20 cellular contexts compared by ENCODE assay signal in genomic region chr10:62234284-62234605, GRCh38. TPM values are rescaled to one million over a fixed set of nuclear protein-coding genes. Genes with fewer than 3 reads are reported as not detected.
DNase-seq lines count a peak whose midpoint lies in the region; FAIRE-seq and TF ChIP-seq lines count a peak whose summit lies in the region.
"Had no signal": no experiment of that assay in that cellular context is flagged by ENCODE, and none has a peak within 500 bp of the region (broad histone marks: within the 10 kb centered on the region; RNA-seq: fewer than 3 reads in every experiment).

No MANE protein-coding gene starts in this region.

- no peaks in the 10 kb centered on the region for H3K27me3 Mint-ChIP-seq in activated CD4-positive, alpha-beta T cell treated with anti-CD3 and anti-CD28 coated beads, Interleukin-2, amount 10 ng/mL, durations not matched to agents 24 days and 14 days
- H3K27me3 Mint-ChIP-seq in astrocyte (ENCODE audit: low read depth, unreplicated experiment) = no peaks in the 10 kb centered on the region
- H3K27me3 Mint-ChIP-seq: naive B cell; stimulated activated naive B cell treated with anti-CD40 and anti-IgM and Interleukin-4, amounts not matched to agents 10 μg/mL and 1 μg/mL and 100 μg/mL, for 72 hours; type B pancreatic cell had no signal

- intact Hi-C loops in activated CD4-positive, alpha-beta T cell treated with anti-CD3 and anti-CD28 coated beads, Interleukin-2, amount 10 ng/mL, durations not matched to agents 24 days and 14 days (cut with micrococcal nuclease) = no loop called here

- H3K36me3 ChIP-seq in KOPT-K1 (ENCODE audit: insufficient read depth, low read length) (no peaks in the 10 kb centered on the region), astrocyte (ENCODE audit: insufficient read depth, low read length) (no peaks in the 10 kb centered on the region), osteoblast (ENCODE audit: insufficient read depth, low read length) (no peaks in the 10 kb centered on the region)
- H3K36me3 ChIP-seq: spleen had no signal

- peaks cover 19% of the 10 kb centered on the region for H3K4me1 Mint-ChIP-seq in activated CD4-positive, alpha-beta T cell treated with anti-CD3 and anti-CD28 coated beads, Interleukin-2, amount 10 ng/mL, durations not matched to agents 24 days and 14 days
- peaks cover 28% of the 10 kb centered on the region for H3K4me1 Mint-ChIP-seq in astrocyte (ENCODE audit: low read depth, unreplicated experiment)

- in situ Hi-C loops in ACHN (cut with HindIII; ENCODE audit: low pct_ligation_motif_present, low pct_unique_long_range_greater_than_20kb, low sequenced_read_pairs) = no loop called here

- H4K20me1 ChIP-seq in astrocyte (ENCODE audit: insufficient read depth, low read length) (no peaks in the 10 kb centered on the region), osteoblast (ENCODE audit: insufficient read depth, low read length) (no peaks in the 10 kb centered on the region)

- H3K9ac ChIP-seq in astrocyte (ENCODE audit: low read length) = no peak overlapping the region

- no peak for TF ChIP-seq CTCF in astrocyte (IDR thresholded peaks at IDR 0.05; ENCODE audit: insufficient read depth, low read depth, low read length)
- no peak for TF ChIP-seq CTCF in osteoblast (IDR thresholded peaks at IDR 0.05; ENCODE audit: extremely low read depth, low read depth, low read length)

- no peaks in the 10 kb centered on the region for H3K9me3 ChIP-seq in KOPT-K1 (ENCODE audit: insufficient read depth, low read length, poor library complexity, severe bottlenecking)
- no peaks in the 10 kb centered on the region for H3K9me3 ChIP-seq in astrocyte (ENCODE audit: insufficient read depth, low read depth, low read length)
- no peaks in the 10 kb centered on the region for H3K9me3 ChIP-seq in osteoblast (ENCODE audit: low read depth, low read length)
- H3K9me3 ChIP-seq: spleen had no signal

- H3K27me3 ChIP-seq in astrocyte (ENCODE audit: insufficient read depth, low read length) (no peaks in the 10 kb centered on the region), osteoblast (ENCODE audit: insufficient read depth, low read length) (no peaks in the 10 kb centered on the region)
- H3K27me3 ChIP-seq: spleen had no signal

- peaks cover 3% of the 10 kb centered on the region for H3K9me3 Mint-ChIP-seq in activated CD4-positive, alpha-beta T cell treated with anti-CD3 and anti-CD28 coated beads, Interleukin-2, amount 10 ng/mL, durations not matched to agents 24 days and 14 days
- H3K9me3 Mint-ChIP-seq in astrocyte (ENCODE audit: unreplicated experiment) = no peaks in the 10 kb centered on the region
- H3K9me3 Mint-ChIP-seq: naive B cell; stimulated activated naive B cell treated with anti-CD40 and anti-IgM and Interleukin-4, amounts not matched to agents 10 μg/mL and 1 μg/mL and 100 μg/mL, for 72 hours; type B pancreatic cell had no signal

- no peak for FAIRE-seq in astrocyte (lab: Jason Lieb, UNC)

- H3K4me3 Mint-ChIP-seq in activated CD4-positive, alpha-beta T cell treated with anti-CD3 and anti-CD28 coated beads, Interleukin-2, amount 10 ng/mL, durations not matched to agents 24 days and 14 days = peak overlapping the region; percentile 26
- H3K4me3 Mint-ChIP-seq in astrocyte (ENCODE audit: unreplicated experiment) = no peak overlapping the region
- H3K4me3 Mint-ChIP-seq: stimulated activated naive B cell treated with anti-CD40 and anti-IgM and Interleukin-4, amounts not matched to agents 10 μg/mL and 1 μg/mL and 100 μg/mL, for 72 hours; type B pancreatic cell had no signal

- peaks cover 10% of the 10 kb centered on the region for H3K36me3 Mint-ChIP-seq in activated CD4-positive, alpha-beta T cell treated with anti-CD3 and anti-CD28 coated beads, Interleukin-2, amount 10 ng/mL, durations not matched to agents 24 days and 14 days (ENCODE audit: low read depth)
- H3K36me3 Mint-ChIP-seq in astrocyte (ENCODE audit: low read depth, unreplicated experiment) = no peaks in the 10 kb centered on the region
- H3K36me3 Mint-ChIP-seq: naive B cell had no signal

- H3K27ac Mint-ChIP-seq in activated CD4-positive, alpha-beta T cell treated with anti-CD3 and anti-CD28 coated beads, Interleukin-2, amount 10 ng/mL, durations not matched to agents 24 days and 14 days = peak overlapping the region; percentile 74
- peak overlapping the region; percentile 59 for H3K27ac Mint-ChIP-seq in astrocyte (ENCODE audit: unreplicated experiment)
- H3K27ac Mint-ChIP-seq: stimulated activated naive B cell treated with anti-CD40 and anti-IgM and Interleukin-4, amounts not matched to agents 10 μg/mL and 1 μg/mL and 100 μg/mL, for 72 hours; type B pancreatic cell had no signal

- H3K4me1 ChIP-seq in astrocyte (ENCODE audit: insufficient read depth, low read length) (peaks cover 29% of the 10 kb centered on the region), osteoblast (ENCODE audit: insufficient read depth, low read length) (peaks cover 50% of the 10 kb centered on the region)

- no peak for DNase-seq in activated CD4-positive, alpha-beta T cell treated with anti-CD3 and anti-CD28 coated beads, Interleukin-2, amount 10 ng/mL, durations not matched to agents 24 days and 14 days
- no peak for DNase-seq in activated CD4-positive, alpha-beta T cell treated with anti-CD3 and anti-CD28 coated beads, Interleukin-2, amount 50 U/mL, for 1 hour
- DNase-seq in astrocyte (ENCODE audit: low read depth) (no peak), osteoblast (ENCODE audit: insufficient read length, low spot score, missing footprints) (no peak), NCI-H226 (no peak), NCI-H2171 treated with DMSO at 0.1 percent for 48 hours (lab: John Stamatoyannopoulos, UW) (no peak), ACHN (no peak)
- DNase-seq: activated CD8-positive, alpha-beta memory T cell treated with anti-CD3 and anti-CD28 coated beads, Interleukin-2, amount 50 U/mL, for 48 hours; KG1; left ventricle myocardium superior; naive B cell; NCI-H1092 treated with DMSO at 0.1 percent for 48 hours; NCI-H774; PC-9; spleen; stimulated activated naive B cell treated with anti-CD40 and anti-IgM and Interleukin-4, amounts not matched to agents 10 μg/mL and 1 μg/mL and 100 μg/mL, for 72 hours had no signal

- H2AFZ ChIP-seq in astrocyte (ENCODE audit: low read depth, low read length) = peak overlapping the region; percentile 7
- H2AFZ ChIP-seq in osteoblast (ENCODE audit: low read length) = peak overlapping the region; percentile 6
- H2AFZ ChIP-seq: PC-9 had no signal

- H3K27ac ChIP-seq in KOPT-K1 (ENCODE audit: low read depth, low read length, poor library complexity, severe bottlenecking) = peak overlapping the region; percentile 59
- H3K27ac ChIP-seq in astrocyte (ENCODE audit: low read depth, low read length) = peak overlapping the region; percentile 10
- peak overlapping the region; percentile 89 for H3K27ac ChIP-seq in osteoblast (ENCODE audit: low read depth, low read length)
- H3K27ac ChIP-seq: coronary artery, PC-9, spleen, VCaP had no signal

- peak overlapping the region; percentile 12 for H3K4me2 ChIP-seq in astrocyte (ENCODE audit: low read length)
- peak overlapping the region; percentile 34 for H3K4me2 ChIP-seq in osteoblast (ENCODE audit: insufficient read depth, low read length)
- H3K4me2 ChIP-seq: PC-9 had no signal

- H3K79me2 ChIP-seq in astrocyte (ENCODE audit: insufficient read depth, low read length) (no peaks in the 10 kb centered on the region), osteoblast (ENCODE audit: insufficient read depth, low read length) (no peaks in the 10 kb centered on the region)

- H3K4me3 ChIP-seq in astrocyte (ENCODE audit: insufficient read depth, low read depth, low read length) (no peak overlapping the region), osteoblast (ENCODE audit: insufficient read depth, low read length) (no peak overlapping the region)
- H3K4me3 ChIP-seq: coronary artery, PC-9, spleen had no signal

RNA-seq across cellular contexts. Expression of gene RTKN2, which starts 34.4 kb away (rescaled TPM):
- total RNA-seq in activated CD4-positive, alpha-beta T cell treated with anti-CD3 and anti-CD28 coated beads, Interleukin-2, amount 10 ng/mL, durations not matched to agents 24 days and 14 days = 2.7 and 3.4 TPM in 2 replicates
- 8.4 and 8.9 TPM in 2 replicates for total RNA-seq in astrocyte
- total RNA-seq in osteoblast = 7.7 and 8.0 TPM in 2 replicates
- total RNA-seq: left ventricle myocardium superior had no signal

Comparison
In these comparisons a context has a peak if more than half of its experiments do, and no peak if none do; other contexts are left out.
1. H3K27ac ChIP-seq: peak in every context shown above with its lines; median percentile 89 in osteoblast; 59 in KOPT-K1; 10 in astrocyte.